1 cellular context compared by ENCODE assay signal in the genomic region with DNA sequence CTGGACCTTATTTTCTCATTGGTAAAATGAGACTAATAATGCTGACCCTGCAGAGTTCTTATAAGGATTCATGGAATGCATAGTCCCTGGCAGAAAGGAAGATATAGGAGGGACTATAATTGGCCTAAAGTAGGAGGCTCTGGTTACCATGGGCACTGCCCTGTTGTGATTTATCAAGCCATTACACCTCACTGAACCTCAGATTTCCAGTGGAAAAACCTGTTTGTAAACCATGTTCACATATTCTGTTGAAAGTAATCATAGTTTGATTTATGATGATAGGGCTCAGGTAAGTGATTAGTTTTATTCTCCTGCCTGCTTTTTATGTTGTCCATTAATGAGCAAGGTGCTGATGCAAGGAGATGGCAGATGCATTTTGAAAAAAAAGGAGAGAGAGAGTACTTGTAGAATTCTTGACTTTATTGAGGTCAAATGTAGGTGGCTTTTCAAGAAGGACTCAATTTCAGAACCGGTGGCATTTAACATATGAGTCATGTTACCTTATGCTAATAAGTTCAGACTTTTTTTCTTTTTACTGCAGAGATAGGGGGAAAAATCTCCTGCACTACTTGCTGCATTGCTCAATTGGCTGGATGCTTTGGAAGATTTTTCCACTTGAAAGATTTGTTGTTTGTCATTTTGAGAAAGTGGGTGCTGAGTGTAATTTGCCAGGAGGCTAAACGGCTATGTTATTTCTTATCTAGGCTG.
A peak's percentile ranks its signal among the peaks of the same experiment; 100 is the strongest.
TF ChIP-seq lines count a peak whose summit lies in the region.

No MANE protein-coding gene starts in this region.

TF ChIP-seq in GM12878, 131 proteins besides CTCF, POLR2A, EP300 and RAD21:
- TF ChIP-seq JUNB (IDR thresholded peaks at IDR 0.05) (peak; percentile 17; the same call in 1 of the 2 replicates), MEF2A (IDR thresholded peaks at IDR 0.05; ENCODE audit: insufficient read depth, low read depth, low read length) (no peak), SUPT20H (IDR thresholded peaks at IDR 0.05; ENCODE audit: borderline replicate concordance, control insufficient read depth, low read depth, low read length) (no peak), CHD2 (IDR thresholded peaks at IDR 0.05; ENCODE audit: borderline replicate concordance, low read depth, low read length) (no peak), CEBPB (IDR thresholded peaks at IDR 0.05; ENCODE audit: borderline replicate concordance in 1 of 2, low read depth in 2 of 2, low read length in 2 of 2) (no peak), RUNX3 (IDR thresholded peaks at IDR 0.05; ENCODE audit: low read length) (0 out of 2 replicates have a peak, but pooled peaks have one; percentile 13), PAX5 (IDR thresholded peaks at IDR 0.05; ENCODE audit: borderline replicate concordance, low read depth, low read length) (no peak), PML (IDR thresholded peaks at IDR 0.05; ENCODE audit: low read length) (no peak), BCL11A (IDR thresholded peaks at IDR 0.05; ENCODE audit: low read depth, low read length) (no peak), ETV6 (conservative IDR thresholded peaks at IDR 0.05 in 1 of 2, IDR thresholded peaks at IDR 0.05 in 1 of 2; ENCODE audit: borderline replicate concordance in 1 of 2, low read depth in 1 of 2) (no peak), CREM (IDR thresholded peaks at IDR 0.05; ENCODE audit: low read depth) (0 out of 2 replicates have a peak, but pooled peaks have one; percentile 12), MTA2 (IDR thresholded peaks at IDR 0.05; ENCODE audit: low read depth) (no peak)
- TF ChIP-seq, protein P1, sequence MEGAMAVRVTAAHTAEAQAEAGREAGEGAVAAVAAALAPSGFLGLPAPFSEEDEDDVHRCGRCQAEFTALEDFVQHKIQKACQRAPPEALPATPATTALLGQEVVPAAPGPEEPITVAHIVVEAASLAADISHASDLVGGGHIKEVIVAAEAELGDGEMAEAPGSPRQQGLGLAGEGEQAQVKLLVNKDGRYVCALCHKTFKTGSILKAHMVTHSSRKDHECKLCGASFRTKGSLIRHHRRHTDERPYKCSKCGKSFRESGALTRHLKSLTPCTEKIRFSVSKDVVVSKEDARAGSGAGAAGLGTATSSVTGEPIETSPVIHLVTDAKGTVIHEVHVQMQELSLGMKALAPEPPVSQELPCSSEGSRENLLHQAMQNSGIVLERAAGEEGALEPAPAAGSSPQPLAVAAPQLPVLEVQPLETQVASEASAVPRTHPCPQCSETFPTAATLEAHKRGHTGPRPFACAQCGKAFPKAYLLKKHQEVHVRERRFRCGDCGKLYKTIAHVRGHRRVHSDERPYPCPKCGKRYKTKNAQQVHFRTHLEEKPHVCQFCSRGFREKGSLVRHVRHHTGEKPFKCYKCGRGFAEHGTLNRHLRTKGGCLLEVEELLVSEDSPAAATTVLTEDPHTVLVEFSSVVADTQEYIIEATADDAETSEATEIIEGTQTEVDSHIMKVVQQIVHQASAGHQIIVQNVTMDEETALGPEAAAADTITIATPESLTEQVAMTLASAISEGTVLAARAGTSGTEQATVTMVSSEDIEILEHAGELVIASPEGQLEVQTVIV (IDR thresholded peaks at IDR 0.05; ENCODE audit: borderline replicate concordance, partially characterized antibody): no peak
- TF ChIP-seq, protein P2, sequence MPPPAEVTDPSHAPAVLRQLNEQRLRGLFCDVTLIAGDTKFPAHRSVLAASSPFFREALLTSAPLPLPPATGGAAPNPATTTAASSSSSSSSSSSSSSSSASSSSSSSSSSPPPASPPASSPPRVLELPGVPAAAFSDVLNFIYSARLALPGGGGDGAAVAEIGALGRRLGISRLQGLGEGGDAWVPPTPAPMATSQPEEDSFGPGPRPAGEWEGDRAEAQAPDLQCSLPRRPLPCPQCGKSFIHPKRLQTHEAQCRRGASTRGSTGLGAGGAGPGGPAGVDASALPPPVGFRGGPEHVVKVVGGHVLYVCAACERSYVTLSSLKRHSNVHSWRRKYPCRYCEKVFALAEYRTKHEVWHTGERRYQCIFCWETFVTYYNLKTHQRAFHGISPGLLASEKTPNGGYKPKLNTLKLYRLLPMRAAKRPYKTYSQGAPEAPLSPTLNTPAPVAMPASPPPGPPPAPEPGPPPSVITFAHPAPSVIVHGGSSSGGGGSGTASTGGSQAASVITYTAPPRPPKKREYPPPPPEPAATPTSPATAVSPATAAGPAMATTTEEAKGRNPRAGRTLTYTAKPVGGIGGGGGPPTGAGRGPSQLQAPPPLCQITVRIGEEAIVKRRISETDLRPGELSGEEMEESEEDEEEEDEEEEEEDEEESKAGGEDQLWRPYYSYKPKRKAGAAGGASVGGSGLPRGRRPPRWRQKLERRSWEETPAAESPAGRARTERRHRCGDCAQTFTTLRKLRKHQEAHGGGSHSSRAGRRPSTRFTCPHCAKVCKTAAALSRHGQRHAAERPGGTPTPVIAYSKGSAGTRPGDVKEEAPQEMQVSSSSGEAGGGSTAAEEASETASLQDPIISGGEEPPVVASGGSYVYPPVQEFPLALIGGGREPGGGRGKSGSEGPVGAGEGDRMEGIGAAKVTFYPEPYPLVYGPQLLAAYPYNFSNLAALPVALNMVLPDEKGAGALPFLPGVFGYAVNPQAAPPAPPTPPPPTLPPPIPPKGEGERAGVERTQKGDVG (CRISPR knock-in tag; IDR thresholded peaks at IDR 0.05): no peak
- TF ChIP-seq, protein P3, sequence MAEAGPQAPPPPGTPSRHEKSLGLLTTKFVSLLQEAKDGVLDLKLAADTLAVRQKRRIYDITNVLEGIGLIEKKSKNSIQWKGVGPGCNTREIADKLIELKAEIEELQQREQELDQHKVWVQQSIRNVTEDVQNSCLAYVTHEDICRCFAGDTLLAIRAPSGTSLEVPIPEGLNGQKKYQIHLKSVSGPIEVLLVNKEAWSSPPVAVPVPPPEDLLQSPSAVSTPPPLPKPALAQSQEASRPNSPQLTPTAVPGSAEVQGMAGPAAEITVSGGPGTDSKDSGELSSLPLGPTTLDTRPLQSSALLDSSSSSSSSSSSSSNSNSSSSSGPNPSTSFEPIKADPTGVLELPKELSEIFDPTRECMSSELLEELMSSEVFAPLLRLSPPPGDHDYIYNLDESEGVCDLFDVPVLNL (IDR thresholded peaks at IDR 0.05; ENCODE audit: low read depth, low read length): no peak
